8 cellular contexts compared by ENCODE assay signal in genomic region chr17:59155439-59156177, GRCh38. TPM values are rescaled to one million over a fixed set of nuclear protein-coding genes. Genes with fewer than 3 reads are reported as not detected.
DNase-seq lines count a peak whose midpoint lies in the region; ATAC-seq and TF ChIP-seq lines count a peak whose summit lies in the region.

Gene PRR11 (plus strand): TSS chr17:59155746. CDS start chr17:59169753, 14,007 bp downstream.

- H3K9me2 ChIP-seq in DOHH2 (replicated peaks; ENCODE audit: control insufficient read depth, low read length), result no peaks in the 10 kb centered on the region
- H3K9me2 ChIP-seq in neural cell (ENCODE audit: insufficient read depth, low read length), result no peaks in the 10 kb centered on the region

- H3K27ac Mint-ChIP-seq in activated T-helper 2 cell treated with anti-CD3 and anti-CD28 coated beads, Interferon-gamma antibody, Interleukin-2, Interleukin-4, amounts not matched to agents 10 μg/mL and 5 μg/mL and 100 μg/mL, durations not matched to agents 14 hours and 24 hours and 36 hours, result no peak within 1 kb of the TSS

- peak; percentile 100 for DNase-seq in KBM-7
- DNase-seq in RWPE2 (ENCODE audit: low spot score), result peak; percentile 99
- peak; percentile 95 for DNase-seq in activated T-helper 2 cell treated with anti-CD3 and anti-CD28 coated beads, Interferon-gamma antibody, Interleukin-2, Interleukin-4, amounts not matched to agents 10 μg/mL and 5 μg/mL and 100 μg/mL, durations not matched to agents 14 hours and 24 hours and 36 hours (ENCODE audit: low spot score)
- DNase-seq in fibroblast of villous mesenchyme (ENCODE audit: low read depth), result peak; percentile 100
- DNase-seq in substantia nigra (lab: John Stamatoyannopoulos, UW), result peak in 44 of 49 donors; percentile 24 to 100 (median 99)

- H2AFZ ChIP-seq in neural cell (ENCODE audit: low read depth, low read length), result peak within 1 kb of the TSS; percentile 93

- H3K27me3 ChIP-seq in DOHH2 (ENCODE audit: control insufficient read depth, low read length) (no peaks in the 10 kb centered on the region), RWPE2 (ENCODE audit: insufficient read depth, poor library complexity, severe bottlenecking) (no peaks in the 10 kb centered on the region), neural cell (ENCODE audit: insufficient read depth, low read depth, low read length) (no peaks in the 10 kb centered on the region)

- H3K79me2 ChIP-seq in DOHH2 (ENCODE audit: control insufficient read depth, low read length) (peaks cover 94% of the 10 kb centered on the region), neural cell (replicated peaks; ENCODE audit: insufficient read depth, low read length) (peaks cover 68% of the 10 kb centered on the region)

- H3K36me3 ChIP-seq in DOHH2 (ENCODE audit: control insufficient read depth, low read length) (peaks cover 65% of the 10 kb centered on the region), RWPE2 (ENCODE audit: low read depth) (peaks cover 36% of the 10 kb centered on the region), neural cell (ENCODE audit: insufficient read depth, low read length) (no peaks in the 10 kb centered on the region)

- no peak for TF ChIP-seq RAD21 in neural cell (conservative IDR thresholded peaks at IDR 0.05)

- H3F3A ChIP-seq in DOHH2 (ENCODE audit: control insufficient read depth, insufficient read depth) (no peaks in the 10 kb centered on the region), neural cell (ENCODE audit: insufficient read depth, low read length, poor library complexity, severe bottlenecking) (no peaks in the 10 kb centered on the region)

- H4K20me1 ChIP-seq in DOHH2 (ENCODE audit: control insufficient read depth, insufficient read depth, low read depth, low read length) (no peaks in the 10 kb centered on the region), neural cell (ENCODE audit: insufficient read depth) (no peaks in the 10 kb centered on the region)

- peak within 1 kb of the TSS; percentile 92 for H3K9ac ChIP-seq in neural cell (ENCODE audit: low read length)

- peak within 1 kb of the TSS; percentile 73 for H3K27ac ChIP-seq in DOHH2 (ENCODE audit: low read depth, low read length)
- H3K27ac ChIP-seq in RWPE2 (ENCODE audit: poor library complexity, severe bottlenecking), result peak within 1 kb of the TSS; percentile 93
- H3K27ac ChIP-seq in neural cell (ENCODE audit: low read length), result peak within 1 kb of the TSS; percentile 99
- peak within 1 kb of the TSS; percentile 66 for H3K27ac ChIP-seq in substantia nigra (ENCODE audit: low read depth, low read length, poor library complexity, severe bottlenecking)

- H3K36me3 Mint-ChIP-seq in activated T-helper 2 cell treated with anti-CD3 and anti-CD28 coated beads, Interferon-gamma antibody, Interleukin-2, Interleukin-4, amounts not matched to agents 10 μg/mL and 5 μg/mL and 100 μg/mL, durations not matched to agents 14 hours and 24 hours and 36 hours (ENCODE audit: low read depth), result peaks cover 20% of the 10 kb centered on the region

- H3K4me2 ChIP-seq in DOHH2 (ENCODE audit: low read length) (peak within 1 kb of the TSS; percentile 77), neural cell (ENCODE audit: low read length) (peak within 1 kb of the TSS; percentile 68)

- TF ChIP-seq EP300 in neural cell (conservative IDR thresholded peaks at IDR 0.05; ENCODE audit: poor library complexity, severe bottlenecking), result no peak

- ATAC-seq in GM21723 (IDR thresholded peaks at IDR 0.05; ENCODE audit: unreplicated experiment) (peak; percentile 82), RWPE2 (ENCODE audit: low read depth) (peak; percentile 87)

- no peaks in the 10 kb centered on the region for H3K27me3 Mint-ChIP-seq in activated T-helper 2 cell treated with anti-CD3 and anti-CD28 coated beads, Interferon-gamma antibody, Interleukin-2, Interleukin-4, amounts not matched to agents 10 μg/mL and 5 μg/mL and 100 μg/mL, durations not matched to agents 14 hours and 24 hours and 36 hours (ENCODE audit: low read depth)

- peaks cover 51% of the 10 kb centered on the region for H3K4me1 Mint-ChIP-seq in activated T-helper 2 cell treated with anti-CD3 and anti-CD28 coated beads, Interferon-gamma antibody, Interleukin-2, Interleukin-4, amounts not matched to agents 10 μg/mL and 5 μg/mL and 100 μg/mL, durations not matched to agents 14 hours and 24 hours and 36 hours (ENCODE audit: low read depth)

- H3K4me3 Mint-ChIP-seq in activated T-helper 2 cell treated with anti-CD3 and anti-CD28 coated beads, Interferon-gamma antibody, Interleukin-2, Interleukin-4, amounts not matched to agents 10 μg/mL and 5 μg/mL and 100 μg/mL, durations not matched to agents 14 hours and 24 hours and 36 hours (ENCODE audit: low read depth), result no peak within 1 kb of the TSS

- in situ Hi-C loops in KBM-7 (cut with MboI; ENCODE audit: low pct_unique_long_range_greater_than_20kb, low sequenced_read_pairs), result no loop called here

- H3K4me1 ChIP-seq in DOHH2 (ENCODE audit: control insufficient read depth, low read length), result peaks cover 68% of the 10 kb centered on the region
- H3K4me1 ChIP-seq in RWPE2 (ENCODE audit: insufficient read depth, poor library complexity, severe bottlenecking), result peaks cover 57% of the 10 kb centered on the region

- intact Hi-C loops in activated T-helper 2 cell treated with anti-CD3 and anti-CD28 coated beads, Interferon-gamma antibody, Interleukin-2, Interleukin-4, amounts not matched to agents 10 μg/mL and 5 μg/mL and 100 μg/mL, durations not matched to agents 14 hours and 24 hours and 36 hours (cut with micrococcal nuclease), result loop anchor here (1.0 to 5.0 kb wide), 4 partner anchors 49 to 523 kb away; partner anchors contain the start of genes DHX40, SMG8 and TRIM37

- TF ChIP-seq CTCF in DOHH2 (IDR thresholded peaks at IDR 0.05; ENCODE audit: low read depth, low read length, poor library complexity, severe bottlenecking), result no peak
- no peak for TF ChIP-seq CTCF in RWPE2 (IDR thresholded peaks at IDR 0.05; ENCODE audit: poor library complexity, severe bottlenecking)
- no peak for TF ChIP-seq CTCF in fibroblast of villous mesenchyme (IDR thresholded peaks at IDR 0.05; ENCODE audit: insufficient read depth, low read depth, low read length)
- no peak for TF ChIP-seq CTCF in neural cell (IDR thresholded peaks at IDR 0.05; ENCODE audit: poor library complexity, severe bottlenecking)

- H3K4me3 ChIP-seq in DOHH2 (ENCODE audit: low read length) (peak within 1 kb of the TSS; percentile 87), RWPE2 (ENCODE audit: severe bottlenecking) (peak within 1 kb of the TSS; percentile 61), fibroblast of villous mesenchyme (ENCODE audit: low read depth, low read length) (peak within 1 kb of the TSS; percentile 77), neural cell (ENCODE audit: low read length) (peak within 1 kb of the TSS; percentile 86)

- H3K9me3 ChIP-seq in DOHH2 (ENCODE audit: control insufficient read depth, insufficient read depth, low read length) (no peaks in the 10 kb centered on the region), RWPE2 (ENCODE audit: severe bottlenecking) (no peaks in the 10 kb centered on the region), neural cell (ENCODE audit: low read length) (no peaks in the 10 kb centered on the region)

- H3K9me3 Mint-ChIP-seq in activated T-helper 2 cell treated with anti-CD3 and anti-CD28 coated beads, Interferon-gamma antibody, Interleukin-2, Interleukin-4, amounts not matched to agents 10 μg/mL and 5 μg/mL and 100 μg/mL, durations not matched to agents 14 hours and 24 hours and 36 hours, result no peaks in the 10 kb centered on the region

TF ChIP-seq in neural cell, 6 proteins besides CTCF, POLR2A, EP300 and RAD21:
- no peak for TF ChIP-seq TAF1 (IDR thresholded peaks at IDR 0.05; ENCODE audit: low read depth)
- no peak for TF ChIP-seq SMC3 (conservative IDR thresholded peaks at IDR 0.05; ENCODE audit: poor library complexity)
- peak; percentile 100 for TF ChIP-seq MXI1 (conservative IDR thresholded peaks at IDR 0.05; ENCODE audit: poor library complexity, severe bottlenecking)
- peak; percentile 18 for TF ChIP-seq POLR2AphosphoS5 (IDR thresholded peaks at IDR 0.05)
- TF ChIP-seq REST (IDR thresholded peaks at IDR 0.05; ENCODE audit: borderline replicate concordance), result no peak

RNA-seq across cellular contexts. Expression of gene PRR11, which starts in this region (rescaled TPM):
- total RNA-seq in activated T-helper 2 cell treated with anti-CD3 and anti-CD28 coated beads, Interferon-gamma antibody, Interleukin-2, Interleukin-4, amounts not matched to agents 10 μg/mL and 5 μg/mL and 100 μg/mL, durations not matched to agents 14 hours and 24 hours and 36 hours, result 50.2 and 51.5 TPM in 2 replicates
- total RNA-seq in fibroblast of villous mesenchyme, result 8.4 and 11.2 TPM in 2 replicates
- 0.16 and 0.22 TPM in 2 replicates for polyA plus RNA-seq in neural cell
- 0.81 and 138 TPM in 2 replicates for polyA minus RNA-seq in neural cell

Comparison
In these comparisons a context has a peak if more than half of its experiments do, and no peak if none do; other contexts are left out.
1. Peak in every context shown above with its lines: DNase-seq, ATAC-seq, H3K4me3 ChIP-seq and H3K27ac ChIP-seq.